2 cellular contexts compared by ENCODE assay signal in the genomic region with DNA sequence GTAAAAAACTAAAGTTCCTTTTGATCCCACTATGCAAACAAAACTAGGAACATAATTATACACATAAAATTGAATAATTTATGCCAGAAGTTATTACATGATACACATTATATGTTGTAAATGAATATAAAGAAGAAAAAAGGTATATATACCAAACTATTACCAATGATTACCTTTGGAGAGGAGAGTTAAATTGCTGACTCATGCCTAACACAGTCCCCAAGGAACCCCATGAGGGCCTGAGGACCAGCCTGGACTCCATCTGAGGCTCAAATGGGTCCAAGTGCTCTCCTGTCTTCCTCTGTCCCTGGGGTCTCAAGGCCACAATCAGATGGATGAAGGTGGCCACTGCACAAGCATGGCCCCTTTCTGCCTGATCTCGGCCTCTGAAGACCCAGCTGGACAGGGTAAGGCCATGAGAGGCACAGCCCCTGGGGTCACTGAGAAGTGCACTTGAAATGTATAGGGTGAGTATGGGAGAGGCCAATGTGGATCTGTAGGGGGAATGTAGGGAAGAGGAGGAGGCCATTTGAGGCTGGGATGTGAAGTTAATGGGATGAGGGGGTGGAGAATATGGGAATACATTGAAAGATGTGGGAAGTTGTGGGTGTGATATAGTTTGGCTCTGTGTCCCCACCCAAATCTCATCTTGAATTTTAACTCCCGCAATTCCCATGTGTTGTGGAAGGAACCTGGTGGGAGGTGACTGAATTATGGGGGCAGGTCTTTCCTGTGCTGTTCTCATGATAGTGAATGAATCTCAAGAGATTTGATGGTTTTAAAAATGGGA.
TF ChIP-seq lines count a peak whose summit lies in the region.

No MANE protein-coding gene starts in this region.

TF ChIP-seq in HEK293, 187 proteins besides CTCF, POLR2A, EP300 and RAD21:
- peak; percentile 57 for TF ChIP-seq ZFHX2 (tag by site-specific recombination; conservative IDR thresholded peaks at IDR 0.05)
- TF ChIP-seq ZNF354C (tag by site-specific recombination; IDR thresholded peaks at IDR 0.05; ENCODE audit: borderline replicate concordance, low read depth): no peak
- TF ChIP-seq EGR2 (tag by site-specific recombination; IDR thresholded peaks at IDR 0.05; ENCODE audit: low read depth): 0 out of 2 replicates have a peak, but pooled peaks have one; percentile 51

TF ChIP-seq in K562, 482 proteins besides CTCF, POLR2A, EP300 and RAD21:
- TF ChIP-seq MAFK (IDR thresholded peaks at IDR 0.05; ENCODE audit: low read length) (peak; percentile 50; the same call in 1 of the 2 replicates), ZNF384 (IDR thresholded peaks at IDR 0.05; ENCODE audit: low read depth, low read length) (no peak), RBM39 (optimal IDR thresholded peaks at IDR 0.05; ENCODE audit: low read depth, low read length) (no peak), GATAD2A (IDR thresholded peaks at IDR 0.05) (no peak), MAFG (tag; conservative IDR thresholded peaks at IDR 0.05) (peak; percentile 42; the same call in 1 of the 2 replicates), C11orf30 (IDR thresholded peaks at IDR 0.05; ENCODE audit: low read depth) (peak; percentile 49), TCF7L2 (IDR thresholded peaks at IDR 0.05; ENCODE audit: low read depth, low read length) (no peak), MAFF (IDR thresholded peaks at IDR 0.05; ENCODE audit: low read length) (peak; percentile 51), HOXB6 (CRISPR knock-in tag; IDR thresholded peaks at IDR 0.05; ENCODE audit: borderline replicate concordance) (no peak), ZNF830 (CRISPR knock-in tag; IDR thresholded peaks at IDR 0.05) (no peak), ZNF316 (IDR thresholded peaks at IDR 0.05) (peak; percentile 46), CBX2 (IDR thresholded peaks at IDR 0.05; ENCODE audit: insufficient read depth, low read length, poor library complexity, severe bottlenecking) (no peak)
- TF ChIP-seq, protein P1, sequence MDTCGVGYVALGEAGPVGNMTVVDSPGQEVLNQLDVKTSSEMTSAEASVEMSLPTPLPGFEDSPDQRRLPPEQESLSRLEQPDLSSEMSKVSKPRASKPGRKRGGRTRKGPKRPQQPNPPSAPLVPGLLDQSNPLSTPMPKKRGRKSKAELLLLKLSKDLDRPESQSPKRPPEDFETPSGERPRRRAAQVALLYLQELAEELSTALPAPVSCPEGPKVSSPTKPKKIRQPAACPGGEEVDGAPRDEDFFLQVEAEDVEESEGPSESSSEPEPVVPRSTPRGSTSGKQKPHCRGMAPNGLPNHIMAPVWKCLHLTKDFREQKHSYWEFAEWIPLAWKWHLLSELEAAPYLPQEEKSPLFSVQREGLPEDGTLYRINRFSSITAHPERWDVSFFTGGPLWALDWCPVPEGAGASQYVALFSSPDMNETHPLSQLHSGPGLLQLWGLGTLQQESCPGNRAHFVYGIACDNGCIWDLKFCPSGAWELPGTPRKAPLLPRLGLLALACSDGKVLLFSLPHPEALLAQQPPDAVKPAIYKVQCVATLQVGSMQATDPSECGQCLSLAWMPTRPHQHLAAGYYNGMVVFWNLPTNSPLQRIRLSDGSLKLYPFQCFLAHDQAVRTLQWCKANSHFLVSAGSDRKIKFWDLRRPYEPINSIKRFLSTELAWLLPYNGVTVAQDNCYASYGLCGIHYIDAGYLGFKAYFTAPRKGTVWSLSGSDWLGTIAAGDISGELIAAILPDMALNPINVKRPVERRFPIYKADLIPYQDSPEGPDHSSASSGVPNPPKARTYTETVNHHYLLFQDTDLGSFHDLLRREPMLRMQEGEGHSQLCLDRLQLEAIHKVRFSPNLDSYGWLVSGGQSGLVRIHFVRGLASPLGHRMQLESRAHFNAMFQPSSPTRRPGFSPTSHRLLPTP (IDR thresholded peaks at IDR 0.05; ENCODE audit: borderline replicate concordance, extremely low read depth, insufficient read length): no peak
